In the genomic region with DNA sequence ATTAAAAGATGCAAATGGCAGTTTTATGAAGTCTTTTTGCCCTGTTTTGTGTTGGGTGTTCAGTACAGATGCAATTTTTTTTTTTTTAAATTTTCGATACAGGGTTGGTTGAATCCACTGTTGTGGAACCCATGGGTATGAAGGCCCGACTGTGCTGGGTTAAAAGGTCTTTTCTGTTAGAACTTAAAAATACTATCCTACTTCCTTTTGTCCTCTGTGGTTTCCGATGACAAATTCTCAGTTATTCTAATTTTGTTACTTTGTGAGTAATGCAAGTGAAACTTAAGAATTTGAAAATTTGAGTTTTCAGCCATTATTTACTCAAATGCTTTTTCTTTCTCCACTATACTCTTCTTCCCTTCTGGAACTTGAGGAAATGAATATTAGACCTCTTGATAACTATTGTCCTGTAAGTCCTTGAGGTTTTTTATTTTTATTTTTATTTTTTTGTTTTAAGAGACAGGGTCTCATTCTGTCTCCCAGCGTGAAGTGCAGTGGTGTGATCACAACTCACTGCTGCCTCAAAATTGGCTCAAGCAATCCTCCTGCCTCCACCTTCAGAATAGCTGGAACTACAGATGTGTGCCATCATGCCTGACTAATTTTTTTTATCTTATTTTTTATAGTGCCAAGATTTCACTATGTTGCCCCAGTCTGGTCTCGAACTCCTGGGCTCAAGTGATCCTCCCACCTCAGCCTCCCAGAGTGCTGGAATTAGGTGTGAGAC, we compare ENCODE assay signal across 8 cellular contexts.
DNase-seq lines count a peak whose midpoint lies in the region; ATAC-seq lines count a peak whose summit lies in the region.

No MANE protein-coding gene starts in this region.

- peak overlapping the region; percentile 20 to 84 for H3K27ac Mint-ChIP-seq in stimulated activated naive CD8-positive, alpha-beta T cell treated with anti-CD3 and anti-CD28 coated beads, Interleukin-15, amount 100 ng/mL, for 72 hours

- peak; percentile 18 for DNase-seq in stimulated activated CD4-positive, alpha-beta T cell treated with anti-CD3 and anti-CD28 coated beads, Interleukin-15, amount 100 ng/mL, for 24 hours
- no peak for DNase-seq in stimulated activated CD4-positive, alpha-beta T cell treated with anti-CD3 and anti-CD28 coated beads, Interleukin-2, amount 100 ng/mL, for 48 hours
- peak in 1 of 2 experiments; percentile 12 for DNase-seq in SJSA1 (ENCODE audit: low read depth in 1 of 2, low spot score in 2 of 2)
- DNase-seq in stimulated activated naive CD8-positive, alpha-beta T cell treated with anti-CD3 and anti-CD28 coated beads, Interleukin-15, amount 100 ng/mL, for 72 hours = no peak
- DNase-seq in SW480 (ENCODE audit: low spot score) = no peak
- no peak for DNase-seq in NCI-H2171 treated with DMSO at 0.1 percent for 48 hours (lab: John Stamatoyannopoulos, UW)
- DNase-seq in SHP77 treated with DMSO at 0.1 percent for 48 hours (lab: John Stamatoyannopoulos, UW) = no peak

- peaks cover 31% of the 10 kb centered on the region for H3K4me1 Mint-ChIP-seq in stimulated activated naive CD8-positive, alpha-beta T cell treated with anti-CD3 and anti-CD28 coated beads, Interleukin-15, amount 100 ng/mL, for 72 hours

- H3K36me3 ChIP-seq in SJSA1 = no peaks in the 10 kb centered on the region

- H3K4me1 ChIP-seq in SJSA1 (replicated peaks) = peaks cover 6% of the 10 kb centered on the region; the same call in 1 of the 2 replicates

- no peaks in the 10 kb centered on the region for H3K27me3 ChIP-seq in SJSA1 (replicated peaks)

- H3K9me3 Mint-ChIP-seq in stimulated activated naive CD8-positive, alpha-beta T cell treated with anti-CD3 and anti-CD28 coated beads, Interleukin-15, amount 100 ng/mL, for 72 hours = peaks cover 0 to 8% of the 10 kb centered on the region in 2 donors

- H3K4me3 ChIP-seq in SJSA1 = no peak overlapping the region

- ATAC-seq in HG02938 (IDR thresholded peaks at IDR 0.05; ENCODE audit: unreplicated experiment) = peak; percentile 89
- ATAC-seq in stimulated activated naive CD8-positive, alpha-beta T cell treated with anti-CD3 and anti-CD28 coated beads, Interleukin-15, amount 100 ng/mL, for 72 hours = peak; percentile 87

- H3K27ac ChIP-seq in SJSA1 = peak overlapping the region; percentile 16; the same call in 1 of the 2 replicates

- no peaks in the 10 kb centered on the region for H3K27me3 Mint-ChIP-seq in stimulated activated naive CD8-positive, alpha-beta T cell treated with anti-CD3 and anti-CD28 coated beads, Interleukin-15, amount 100 ng/mL, for 72 hours

- no peaks in the 10 kb centered on the region for H3K9me3 ChIP-seq in SJSA1 (replicated peaks)

- peak overlapping the region; percentile 81 to 87 for H3K4me3 Mint-ChIP-seq in stimulated activated naive CD8-positive, alpha-beta T cell treated with anti-CD3 and anti-CD28 coated beads, Interleukin-15, amount 100 ng/mL, for 72 hours
